33 cellular contexts compared by ENCODE assay signal in genomic region chr6:11028959-11029358, GRCh38. TPM values are rescaled to one million over a fixed set of nuclear protein-coding genes. Genes with fewer than 3 reads are reported as not detected.
"Had no signal": no experiment of that assay in that cellular context is flagged by ENCODE, and none has a peak within 500 bp of the region (broad histone marks: within the 10 kb centered on the region; RNA-seq: fewer than 3 reads in every experiment).

No MANE protein-coding gene starts in this region.

- H3K4me3 ChIP-seq: adrenal gland, body of pancreas, breast epithelium had no signal

- H3K27me3 ChIP-seq: adrenal gland, body of pancreas, brain microvascular endothelial cell, breast epithelium had no signal

- H3K36me3 ChIP-seq: adrenal gland, brain microvascular endothelial cell, breast epithelium had no signal

- H3K27ac ChIP-seq: adrenal gland, body of pancreas, brain microvascular endothelial cell, breast epithelium, VCaP had no signal

- ATAC-seq: activated CD8-positive, alpha-beta T cell treated with anti-CD3 and anti-CD28 coated beads for 36 hours; activated naive CD4-positive, alpha-beta T cell treated with anti-CD3 and anti-CD28 coated beads, Interleukin-2, amount 50 U/mL, for 72 hours; activated T-cell treated with anti-CD3 and anti-CD28 coated beads, Interleukin-2, amount 50 U/mL, for 4 hours; activated T-cell treated with anti-CD3 and anti-CD28 coated beads, Interleukin-2, amount 50 U/mL, for 72 hours; activated T-helper 17 cell treated with anti-CD3 and anti-CD28 coated beads, Interleukin-2, amount 50 U/mL, for 72 hours; body of pancreas had no signal

- H3K4me1 ChIP-seq: adrenal gland, body of pancreas, breast epithelium had no signal

- DNase-seq: activated B cell treated with CpG ODN at 0.5 μM for 24 hours; activated CD4-positive, alpha-beta memory T cell treated with anti-CD3 and anti-CD28 coated beads for 36 hours; activated CD4-positive, alpha-beta T cell treated with anti-CD3 and anti-CD28 coated beads for 4 hours; activated CD4-positive, alpha-beta T cell treated with anti-CD3 and anti-CD28 coated beads, Interleukin-2, amount 10 ng/mL, durations not matched to agents 24 days and 14 days; activated CD4-positive, alpha-beta T cell treated with anti-CD3 and anti-CD28 coated beads, Interleukin-2, amount 50 U/mL, for 1 hour; activated CD4-positive, alpha-beta T cell treated with anti-CD3 and anti-CD28 coated beads, Interleukin-2, amount 50 U/mL, for 4 hours; activated CD4-positive, CD25-positive, alpha-beta regulatory T cell treated with anti-CD3 and anti-CD28 coated beads, Interleukin-2, amount 50 U/mL, for 72 hours; activated CD8-positive, alpha-beta memory T cell treated with anti-CD3 and anti-CD28 coated beads, Interleukin-2, amount 50 U/mL, for 4 hours; activated CD8-positive, alpha-beta T cell treated with anti-CD3 and anti-CD28 coated beads for 36 hours; activated effector memory CD4-positive, alpha-beta T cell treated with anti-CD3 and anti-CD28 coated beads, Interleukin-2, amount 50 U/mL, for 16 hours; activated gamma-delta T cell treated with Interleukin-2 at 50 U/mL for 16 hours; activated naive CD4-positive, alpha-beta T cell; activated naive CD4-positive, alpha-beta T cell treated with anti-CD3 and anti-CD28 coated beads for 36 hours; activated naive CD4-positive, alpha-beta T cell treated with anti-CD3 and anti-CD28 coated beads, Interleukin-2, amount 50 U/mL, for 16 hours; activated naive CD8-positive, alpha-beta T cell treated with anti-CD3 and anti-CD28 coated beads for 36 hours; activated T-cell treated with anti-CD3 and anti-CD28 coated beads for 4 hours; activated T-cell treated with anti-CD3 and anti-CD28 coated beads, Interleukin-2, amount 50 U/mL, for 1 hour; activated T-cell treated with anti-CD3 and anti-CD28 coated beads, Interleukin-2, amount 50 U/mL, for 4 hours; activated T-cell treated with anti-CD3 and anti-CD28 coated beads, Interleukin-2, amount 50 U/mL, for 72 hours; adrenal gland; amniotic stem cell; aorta; body of pancreas; brain microvascular endothelial cell; central memory CD4-positive, alpha-beta T cell; T-helper 2 cell; T-helper 9 cell had no signal

- H3K9me3 ChIP-seq: adrenal gland, body of pancreas, breast epithelium had no signal

RNA-seq across cellular contexts. Expression of gene ELOVL2, which starts 15.1 kb away (rescaled TPM):
- total RNA-seq: activated B cell treated with CpG ODN at 0.5 μM for 24 hours; activated CD4-positive, alpha-beta memory T cell treated with anti-CD3 and anti-CD28 coated beads for 36 hours; activated CD4-positive, alpha-beta T cell treated with anti-CD3 and anti-CD28 coated beads, Interleukin-2, amount 10 ng/mL, durations not matched to agents 24 days and 14 days; activated CD8-positive, alpha-beta memory T cell treated with anti-CD3 and anti-CD28 coated beads for 36 hours; activated CD8-positive, alpha-beta T cell treated with anti-CD3 and anti-CD28 coated beads for 36 hours; activated naive CD4-positive, alpha-beta T cell treated with anti-CD3 and anti-CD28 coated beads for 36 hours; activated naive CD4-positive, alpha-beta T cell treated with anti-CD3 and anti-CD28 coated beads, Interleukin-2, amount 50 U/mL, for 72 hours; activated naive CD8-positive, alpha-beta T cell treated with anti-CD3 and anti-CD28 coated beads for 36 hours; activated T-cell treated with anti-CD3 and anti-CD28 coated beads, Interleukin-2, amount 50 U/mL, for 4 hours; activated T-helper 1 cell treated with anti-CD3 and anti-CD28 coated beads, Interleukin-12 subunit alpha, Interleukin-12 subunit beta, Interleukin-2, Interleukin-4 antibody, amounts not matched to agents 30 ng/mL and 10 ng/mL and 1 ng/mL, durations not matched to agents 14 hours and 24 hours and 36 hours; activated T-helper 17 cell treated with anti-CD3 and anti-CD28 coated beads, Interleukin-2, amount 50 U/mL, for 72 hours had no signal
- polyA plus RNA-seq: aorta had no signal
